ENCODE assay signal across 28 cellular contexts in genomic region chr18:35736696-35737095, GRCh38.
"Had no signal": no experiment of that assay in that cellular context is flagged by ENCODE, and none has a peak within 500 bp of the region (broad histone marks: within the 10 kb centered on the region; RNA-seq: fewer than 3 reads in every experiment).

No MANE protein-coding gene starts in this region.

- H3K27me3 Mint-ChIP-seq: activated T-helper 17 cell treated with anti-CD3 and anti-CD28 coated beads, Interleukin-2, amount 50 U/mL, for 72 hours had no signal

- H3K4me1 Mint-ChIP-seq: activated CD4-positive, alpha-beta memory T cell treated with anti-CD3 and anti-CD28 coated beads, Interleukin-2, amount 10 ng/mL, durations not matched to agents 7 days and 5 days; activated CD4-positive, alpha-beta T cell treated with anti-CD3 and anti-CD28 coated beads, Interleukin-2, amount 10 ng/mL, durations not matched to agents 24 days and 14 days; activated CD8-positive, alpha-beta memory T cell treated with anti-CD3 and anti-CD28 coated beads, Interleukin-2, amount 10 ng/mL, durations not matched to agents 7 days and 5 days; activated T-helper 17 cell treated with anti-CD3 and anti-CD28 coated beads, Interleukin-2, amount 50 U/mL, for 72 hours; central memory CD8-positive, alpha-beta T cell; mesothelial cell of epicardium had no signal

- H3K27ac Mint-ChIP-seq: activated CD4-positive, alpha-beta memory T cell treated with anti-CD3 and anti-CD28 coated beads, Interleukin-2, amount 10 ng/mL, durations not matched to agents 7 days and 5 days; activated CD4-positive, alpha-beta T cell treated with anti-CD3 and anti-CD28 coated beads, Interleukin-2, amount 10 ng/mL, durations not matched to agents 24 days and 14 days; activated CD8-positive, alpha-beta memory T cell treated with anti-CD3 and anti-CD28 coated beads, Interleukin-2, amount 10 ng/mL, durations not matched to agents 7 days and 5 days; activated naive CD4-positive, alpha-beta T cell treated with anti-CD3 and anti-CD28 coated beads, Interleukin-2, amount 50 U/mL, for 72 hours; activated T-helper 17 cell treated with anti-CD3 and anti-CD28 coated beads, Interleukin-2, amount 50 U/mL, for 72 hours; effector memory CD8-positive, alpha-beta T cell; mesothelial cell of epicardium; nephron had no signal

- H3K36me3 ChIP-seq: adrenal gland, ascending aorta, breast epithelium, colonic mucosa, esophagus muscularis mucosa, gastrocnemius medialis, neutrophil, pancreas, upper lobe of left lung had no signal

- DNase-seq: activated CD4-positive, alpha-beta memory T cell treated with anti-CD3 and anti-CD28 coated beads, Interleukin-2, amount 10 ng/mL, durations not matched to agents 7 days and 5 days; activated CD4-positive, alpha-beta T cell treated with anti-CD3 and anti-CD28 coated beads, Interleukin-2, amount 10 ng/mL, durations not matched to agents 24 days and 14 days; activated CD8-positive, alpha-beta memory T cell treated with anti-CD3 and anti-CD28 coated beads, Interleukin-2, amount 10 ng/mL, durations not matched to agents 7 days and 5 days; adrenal gland; colonic mucosa; dorsolateral prefrontal cortex; effector memory CD8-positive, alpha-beta T cell; gastrocnemius medialis; hippocampal formation; left ventricle myocardium superior; mammary epithelial cell; pancreas; right cardiac atrium; stimulated activated CD4-positive, alpha-beta T cell treated with anti-CD3 and anti-CD28 coated beads, Interleukin-12 subunit alpha, Interleukin-12 subunit beta, amount 100 ng/mL, for 4 hours; stimulated activated CD4-positive, alpha-beta T cell treated with anti-CD3 and anti-CD28 coated beads, Interleukin-4, amount 100 ng/mL, for 4 hours; stimulated activated naive CD8-positive, alpha-beta T cell treated with anti-CD3 and anti-CD28 coated beads, Interleukin-15, Interleukin-2, amounts not matched to agents 100 U/mL and 50 U/mL, for 24 hours; SW 1271; upper lobe of left lung had no signal

- H3K4me1 ChIP-seq: adrenal gland, ascending aorta, breast epithelium, colonic mucosa, pancreas, upper lobe of left lung had no signal

- H3K9me3 Mint-ChIP-seq: activated CD4-positive, alpha-beta memory T cell treated with anti-CD3 and anti-CD28 coated beads, Interleukin-2, amount 10 ng/mL, durations not matched to agents 7 days and 5 days had no signal

- ATAC-seq: activated CD4-positive, CD25-positive, alpha-beta regulatory T cell treated with anti-CD3 and anti-CD28 coated beads, Interleukin-2, amount 50 U/mL, for 24 hours; activated CD8-positive, alpha-beta memory T cell treated with anti-CD3 and anti-CD28 coated beads, Interleukin-2, amount 10 ng/mL, durations not matched to agents 7 days and 5 days; activated naive CD4-positive, alpha-beta T cell treated with anti-CD3 and anti-CD28 coated beads, Interleukin-2, amount 50 U/mL, for 72 hours; activated T-helper 17 cell treated with anti-CD3 and anti-CD28 coated beads, Interleukin-2, amount 50 U/mL, for 72 hours; effector memory CD8-positive, alpha-beta T cell; gastrocnemius medialis; left ventricle myocardium superior; pancreas; right cardiac atrium; stimulated activated naive CD8-positive, alpha-beta T cell treated with anti-CD3 and anti-CD28 coated beads, Interleukin-15, Interleukin-2, amounts not matched to agents 100 U/mL and 50 U/mL, for 24 hours had no signal

- H3K9me3 ChIP-seq: adrenal gland, ascending aorta, colonic mucosa, esophagus muscularis mucosa, neutrophil, pancreas, upper lobe of left lung had no signal

- H3K36me3 Mint-ChIP-seq: activated CD8-positive, alpha-beta memory T cell treated with anti-CD3 and anti-CD28 coated beads, Interleukin-2, amount 10 ng/mL, durations not matched to agents 7 days and 5 days; activated naive CD4-positive, alpha-beta T cell treated with anti-CD3 and anti-CD28 coated beads, Interleukin-2, amount 50 U/mL, for 72 hours had no signal

- H3K4me3 Mint-ChIP-seq: activated CD4-positive, alpha-beta memory T cell treated with anti-CD3 and anti-CD28 coated beads, Interleukin-2, amount 10 ng/mL, durations not matched to agents 7 days and 5 days; activated CD4-positive, alpha-beta T cell treated with anti-CD3 and anti-CD28 coated beads, Interleukin-2, amount 10 ng/mL, durations not matched to agents 24 days and 14 days; activated CD8-positive, alpha-beta memory T cell treated with anti-CD3 and anti-CD28 coated beads, Interleukin-2, amount 10 ng/mL, durations not matched to agents 7 days and 5 days; activated T-helper 17 cell treated with anti-CD3 and anti-CD28 coated beads, Interleukin-2, amount 50 U/mL, for 72 hours; central memory CD8-positive, alpha-beta T cell; effector memory CD8-positive, alpha-beta T cell; mesothelial cell of epicardium; nephron had no signal

- H3K4me3 ChIP-seq: adrenal gland, ascending aorta, breast epithelium, colonic mucosa, dorsolateral prefrontal cortex, esophagus muscularis mucosa, gastrocnemius medialis, pancreas, upper lobe of left lung had no signal
